ENCODE assay signal across 27 cellular contexts in the genomic region with DNA sequence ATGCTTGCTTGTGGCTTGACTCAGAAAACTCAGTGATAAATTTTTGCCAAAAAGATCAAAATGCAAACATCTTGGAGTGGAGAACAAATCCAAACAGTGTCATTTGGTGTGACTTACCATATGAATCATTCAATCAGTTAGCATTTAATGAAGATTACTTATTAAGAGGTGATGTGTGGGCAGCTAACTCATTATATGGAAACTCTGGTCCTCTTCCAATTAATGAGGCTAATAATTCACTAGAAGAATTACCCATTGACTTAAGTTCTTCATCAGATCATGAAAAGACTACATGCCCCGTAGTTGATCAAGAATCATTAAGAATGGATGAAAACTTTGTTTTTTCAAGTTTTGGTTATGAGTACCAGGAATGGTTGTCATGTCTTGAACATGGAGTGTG.
"Had no signal": no experiment of that assay in that cellular context is flagged by ENCODE, and none has a peak within 500 bp of the region (broad histone marks: within the 10 kb centered on the region; RNA-seq: fewer than 3 reads in every experiment).

No MANE protein-coding gene starts in this region.

- H3K36me3 ChIP-seq: neutrophil, pancreas, prostate gland, right lobe of liver, sigmoid colon, thoracic aorta, thyroid gland, tibial nerve, vagina had no signal

- DNase-seq: nephron progenitor cell; nucleus accumbens; pancreas; right cardiac atrium; right lobe of liver; sigmoid colon; small intestine; stimulated activated CD4-positive, alpha-beta T cell treated with anti-CD3 and anti-CD28 coated beads, Interleukin-15, amount 100 ng/mL, for 24 hours; stimulated activated CD4-positive, alpha-beta T cell treated with anti-CD3 and anti-CD28 coated beads, Interleukin-2, amount 100 ng/mL, for 24 hours; stimulated activated CD4-positive, alpha-beta T cell treated with anti-CD3 and anti-CD28 coated beads, Interleukin-2, amount 100 ng/mL, for 48 hours; stimulated activated CD4-positive, alpha-beta T cell treated with anti-CD3 and anti-CD28 coated beads, Interleukin-4, amount 100 ng/mL, for 24 hours; stimulated activated naive B cell treated with anti-CD40 and anti-IgM and Interleukin-4, amounts not matched to agents 10 μg/mL and 1 μg/mL and 100 μg/mL, for 72 hours; stimulated activated naive CD4-positive, alpha-beta T cell treated with Interleukin-2 at 50 U/mL for 16 hours; stomach; thyroid gland; trophoblast cell; upper lobe of left lung had no signal

- ATAC-seq: natural killer cell treated with Interleukin-12 subunit alpha and Interleukin-12 subunit beta and Interleukin-15 and Interleukin-18, amount 100 ng/mL, for 72 hours; pancreas; right cardiac atrium; right lobe of liver; stimulated activated effector memory CD8-positive, alpha-beta T cell treated with anti-CD3 and anti-CD28 coated beads, Interleukin-12 subunit alpha, Interleukin-12 subunit beta, amount 100 ng/mL, for 72 hours; stimulated activated naive B cell treated with anti-CD40 and anti-IgM and Interleukin-4, amounts not matched to agents 10 μg/mL and 1 μg/mL and 100 μg/mL, for 72 hours had no signal

- H3K27ac Mint-ChIP-seq: natural killer cell treated with Interleukin-12 subunit alpha and Interleukin-12 subunit beta and Interleukin-15 and Interleukin-18, amount 100 ng/mL, for 72 hours; nephron progenitor cell; stimulated activated effector memory CD8-positive, alpha-beta T cell treated with anti-CD3 and anti-CD28 coated beads, Interleukin-12 subunit alpha, Interleukin-12 subunit beta, amount 100 ng/mL, for 72 hours; stimulated activated naive B cell treated with anti-CD40 and anti-IgM and Interleukin-4, amounts not matched to agents 10 μg/mL and 1 μg/mL and 100 μg/mL, for 72 hours; stimulated activated naive CD8-positive, alpha-beta T cell treated with anti-CD3 and anti-CD28 coated beads, Interleukin-15, Interleukin-2, amounts not matched to agents 100 ng/mL and 50 ng/mL, for 24 hours had no signal

- H3K9me3 Mint-ChIP-seq: natural killer cell treated with Interleukin-12 subunit alpha and Interleukin-12 subunit beta and Interleukin-15 and Interleukin-18, amount 100 ng/mL, for 72 hours; nephron progenitor cell; stimulated activated effector memory CD8-positive, alpha-beta T cell treated with anti-CD3 and anti-CD28 coated beads, Interleukin-12 subunit alpha, Interleukin-12 subunit beta, amount 100 ng/mL, for 72 hours; stimulated activated naive B cell treated with anti-CD40 and anti-IgM and Interleukin-4, amounts not matched to agents 10 μg/mL and 1 μg/mL and 100 μg/mL, for 72 hours had no signal

- H3K4me3 ChIP-seq: pancreas, prostate gland, right lobe of liver, sigmoid colon, stomach, thoracic aorta, thyroid gland, tibial nerve, upper lobe of left lung, vagina had no signal

- H3K4me1 Mint-ChIP-seq: stimulated activated effector memory CD8-positive, alpha-beta T cell treated with anti-CD3 and anti-CD28 coated beads, Interleukin-12 subunit alpha, Interleukin-12 subunit beta, amount 100 ng/mL, for 72 hours had no signal

- H3K4me3 Mint-ChIP-seq: natural killer cell treated with Interleukin-12 subunit alpha and Interleukin-12 subunit beta and Interleukin-15 and Interleukin-18, amount 100 ng/mL, for 72 hours; nephron progenitor cell; neural crest cell; stimulated activated effector memory CD8-positive, alpha-beta T cell treated with anti-CD3 and anti-CD28 coated beads, Interleukin-12 subunit alpha, Interleukin-12 subunit beta, amount 100 ng/mL, for 72 hours; stimulated activated naive B cell treated with anti-CD40 and anti-IgM and Interleukin-4, amounts not matched to agents 10 μg/mL and 1 μg/mL and 100 μg/mL, for 72 hours; stimulated activated naive CD8-positive, alpha-beta T cell treated with anti-CD3 and anti-CD28 coated beads, Interleukin-15, Interleukin-2, amounts not matched to agents 100 ng/mL and 50 ng/mL, for 24 hours had no signal

- H3K36me3 Mint-ChIP-seq: natural killer cell treated with Interleukin-12 subunit alpha and Interleukin-12 subunit beta and Interleukin-15 and Interleukin-18, amount 100 ng/mL, for 72 hours; stimulated activated effector memory CD8-positive, alpha-beta T cell treated with anti-CD3 and anti-CD28 coated beads, Interleukin-12 subunit alpha, Interleukin-12 subunit beta, amount 100 ng/mL, for 72 hours; stimulated activated naive B cell treated with anti-CD40 and anti-IgM and Interleukin-4, amounts not matched to agents 10 μg/mL and 1 μg/mL and 100 μg/mL, for 72 hours had no signal

- H3K9me3 ChIP-seq: neutrophil, pancreas, prostate gland, right lobe of liver, sigmoid colon, stomach, thoracic aorta, thyroid gland, tibial nerve, upper lobe of left lung, vagina had no signal

- H3K27me3 ChIP-seq: neutrophil, pancreas, right lobe of liver, sigmoid colon, stomach, thyroid gland, tibial nerve, upper lobe of left lung, vagina had no signal

- FAIRE-seq: pancreas, small intestine, urothelium cell line had no signal

- H3K27ac ChIP-seq: neutrophil, pancreas, prostate gland, right lobe of liver, sigmoid colon, stomach, thoracic aorta, thyroid gland, tibial nerve, upper lobe of left lung, vagina had no signal

- H3K4me1 ChIP-seq: pancreas, prostate gland, right lobe of liver, sigmoid colon, stomach, thyroid gland, tibial nerve, upper lobe of left lung, vagina had no signal
